In the genomic region with DNA sequence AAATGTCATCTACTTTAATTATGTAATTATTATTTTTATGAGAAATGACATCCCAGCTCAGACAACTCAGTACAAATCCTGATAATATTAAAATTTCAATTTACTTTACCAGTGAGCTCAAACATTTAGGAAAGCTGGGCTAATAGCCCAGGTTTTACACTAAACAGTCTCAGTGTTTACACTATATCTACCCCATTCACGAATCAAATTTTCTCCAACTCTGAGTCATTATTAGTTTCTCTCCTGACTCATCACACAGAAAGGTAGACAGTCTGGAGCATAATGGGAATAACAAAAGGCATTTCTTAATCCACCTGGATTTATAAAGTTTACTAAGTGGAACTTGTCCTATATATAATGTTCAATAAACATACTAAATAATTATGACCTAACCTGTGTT, we compare ENCODE assay signal across 1 cellular context.
TF ChIP-seq lines count a peak whose summit lies in the region.

No MANE protein-coding gene starts in this region.

TF ChIP-seq in H1, 55 proteins besides CTCF, POLR2A, EP300 and RAD21:
- TF ChIP-seq RFX5 (IDR thresholded peaks at IDR 0.05; ENCODE audit: borderline replicate concordance, low read depth, low read length), result no peak
- TF ChIP-seq JUN (IDR thresholded peaks at IDR 0.05; ENCODE audit: low read depth, low read length), result no peak
- no peak for TF ChIP-seq SUZ12 (IDR thresholded peaks at IDR 0.05; ENCODE audit: low read length)
- TF ChIP-seq GTF2F1 (IDR thresholded peaks at IDR 0.05; ENCODE audit: borderline replicate concordance, low read depth, low read length), result no peak
- no peak for TF ChIP-seq CTBP2 (IDR thresholded peaks at IDR 0.05; ENCODE audit: borderline replicate concordance, insufficient read depth, insufficient read length, low read length)
- no peak for TF ChIP-seq ASH2L (IDR thresholded peaks at IDR 0.05; ENCODE audit: low read length)
- TF ChIP-seq JUND (IDR thresholded peaks at IDR 0.05; ENCODE audit: low read length), result no peak
- no peak for TF ChIP-seq SP2 (IDR thresholded peaks at IDR 0.05; ENCODE audit: low read length)
- TF ChIP-seq BACH1 (IDR thresholded peaks at IDR 0.05; ENCODE audit: low read length), result no peak
- TF ChIP-seq EZH2 (IDR thresholded peaks at IDR 0.05; ENCODE audit: low read depth, low read length, severe bottlenecking), result no peak
- TF ChIP-seq KDM4A (IDR thresholded peaks at IDR 0.05; ENCODE audit: low read depth, low read length, severe bottlenecking), result no peak
- TF ChIP-seq BRCA1 (IDR thresholded peaks at IDR 0.05; ENCODE audit: low read depth, low read length), result no peak
- TF ChIP-seq HDAC2 (IDR thresholded peaks at IDR 0.05; ENCODE audit: borderline replicate concordance in 1 of 2, low read depth in 2 of 2, low read length in 2 of 2), result no peak
- TF ChIP-seq TAF1 (IDR thresholded peaks at IDR 0.05; ENCODE audit: low read depth, low read length), result no peak
- TF ChIP-seq SP4 (IDR thresholded peaks at IDR 0.05; ENCODE audit: low read length), result no peak
- no peak for TF ChIP-seq RNF2 (IDR thresholded peaks at IDR 0.05; ENCODE audit: borderline replicate concordance, low read depth, low read length, missing control alignments, poor library complexity, severe bottlenecking)
- TF ChIP-seq POU5F1 (IDR thresholded peaks at IDR 0.05; ENCODE audit: low read depth, low read length), result no peak
TF ChIP-seq in H1: peak in this region for 0.
